In the genomic region with DNA sequence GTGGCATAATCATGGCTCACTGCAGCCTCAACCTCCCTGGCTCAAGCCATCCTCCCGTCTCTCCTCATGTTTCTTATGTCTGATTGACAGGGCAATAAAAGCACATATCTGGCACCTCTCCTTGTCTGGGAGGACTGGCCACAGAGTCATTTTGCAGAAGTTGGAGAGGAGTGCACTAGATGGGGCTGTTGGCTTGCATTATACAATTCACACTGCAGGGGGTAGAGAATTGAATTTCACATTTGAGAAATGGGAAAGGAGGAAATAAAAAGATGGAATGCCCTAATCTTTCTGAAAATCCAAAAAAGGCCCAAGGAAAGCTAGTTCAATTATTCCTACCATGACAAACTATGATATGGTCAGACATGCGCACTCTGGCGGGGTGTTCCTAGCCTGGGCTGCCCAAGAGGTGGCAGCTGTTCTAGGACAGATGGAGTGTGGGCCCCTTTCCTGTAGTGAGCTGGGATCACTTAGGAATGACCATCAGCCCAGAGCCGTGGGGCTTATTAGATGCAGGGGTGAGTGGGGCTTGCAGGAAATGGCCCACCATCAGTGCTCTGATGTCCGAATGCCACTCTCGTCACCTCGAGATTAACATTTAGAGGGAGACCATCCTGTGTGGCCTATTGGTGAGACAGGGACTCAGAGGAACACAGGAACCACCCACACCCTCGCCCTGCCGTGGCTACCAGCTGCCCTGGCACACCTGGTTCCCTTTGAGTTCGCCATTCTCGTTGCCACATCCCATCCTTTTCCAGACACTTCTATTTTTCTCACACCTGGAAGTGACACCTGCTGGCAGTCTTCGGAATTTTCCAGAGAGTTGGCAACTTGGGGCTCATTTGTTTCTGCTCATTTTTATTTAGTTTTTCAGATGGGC, we compare ENCODE assay signal across 8 cellular contexts. TPM values are rescaled to one million over a fixed set of nuclear protein-coding genes. Genes with fewer than 3 reads are reported as not detected.
A peak's percentile ranks its signal among the peaks of the same experiment; 100 is the strongest.
DNase-seq lines count a peak whose midpoint lies in the region; ATAC-seq and TF ChIP-seq lines count a peak whose summit lies in the region.

No MANE protein-coding gene starts in this region.

- H2AFZ ChIP-seq in PC-3 (ENCODE audit: low read length): 0 out of 2 replicates have a peak overlapping the region, but pooled peaks have one; percentile 42
- no peak overlapping the region for H2AFZ ChIP-seq in fibroblast of lung (ENCODE audit: low read length)
- no peak overlapping the region for H2AFZ ChIP-seq in parathyroid adenoma

- POLR2A ChIA-PET in PC-3 (lab: Charles Lee; ENCODE audit: unreplicated experiment): no interaction called here

- H3K9me3 ChIP-seq in PC-3 (ENCODE audit: low read length) (no peaks in the 10 kb centered on the region), fibroblast of lung (ENCODE audit: control insufficient read depth, insufficient read depth, low read depth, low read length) (no peaks in the 10 kb centered on the region), parathyroid adenoma (ENCODE audit: control insufficient read depth, low read length) (no peaks in the 10 kb centered on the region)
- H3K9me3 ChIP-seq in effector memory CD4-positive, alpha-beta T cell (ENCODE audit: control insufficient read depth, low read length): no peaks in the 10 kb centered on the region

- H4K20me1 ChIP-seq in PC-3 (ENCODE audit: low read length): no peaks in the 10 kb centered on the region
- no peaks in the 10 kb centered on the region for H4K20me1 ChIP-seq in fibroblast of lung (ENCODE audit: control insufficient read depth, extremely low read depth, insufficient read depth, low read length)

- TF ChIP-seq POLR2A in lower leg skin (IDR thresholded peaks at IDR 0.05): no peak

- DNase-seq in DMS53 (lab: John Stamatoyannopoulos, UW) (peak; percentile 65), HL-60 (ENCODE audit: low read depth in 1 of 2, low spot score in 1 of 2) (peak in 1 of 2 experiments; percentile 70), PC-3 (peak; percentile 69), fibroblast of lung (ENCODE audit: low read depth in 2 of 2) (peak; percentile 36 to 52), lower leg skin (ENCODE audit: low spot score in 2 of 2) (no peak), T-helper 2 cell (no peak)
- no peak for DNase-seq in effector memory CD4-positive, alpha-beta T cell

- no peak overlapping the region for H3K4me2 ChIP-seq in PC-3 (ENCODE audit: low read length)
- H3K4me2 ChIP-seq in fibroblast of lung (ENCODE audit: extremely low read depth, insufficient read depth, low read length): no peak overlapping the region
- no peak overlapping the region for H3K4me2 ChIP-seq in parathyroid adenoma (ENCODE audit: low read length)

- H3K79me2 ChIP-seq in PC-3 (ENCODE audit: low read length): no peaks in the 10 kb centered on the region
- H3K79me2 ChIP-seq in fibroblast of lung (ENCODE audit: control insufficient read depth, insufficient read depth, low read length): no peaks in the 10 kb centered on the region
- no peaks in the 10 kb centered on the region for H3K79me2 ChIP-seq in parathyroid adenoma

- peak; percentile 33 for TF ChIP-seq CTCF in HL-60 (IDR thresholded peaks at IDR 0.05; ENCODE audit: insufficient read depth, low read length)
- TF ChIP-seq CTCF in PC-3 (conservative IDR thresholded peaks at IDR 0.05; ENCODE audit: low read depth, low read length): peak; percentile 59
- TF ChIP-seq CTCF in fibroblast of lung (conservative IDR thresholded peaks at IDR 0.05 in 1 of 2, IDR thresholded peaks at IDR 0.05 in 1 of 2; ENCODE audit: low read depth in 1 of 2, low read length in 2 of 2): peak in 1 of 2 donors; percentile 45
- peak; percentile 23 for TF ChIP-seq CTCF in parathyroid adenoma (IDR thresholded peaks at IDR 0.05)
- no peak for TF ChIP-seq CTCF in lower leg skin (IDR thresholded peaks at IDR 0.05)

- intact Hi-C loops in PC-3 (cut with micrococcal nuclease): no loop called here
- intact Hi-C loops in lower leg skin (cut with DNase I; ENCODE audit: low total_unique reads): no loop called here

- H3K36me3 ChIP-seq in PC-3 (ENCODE audit: low read depth, low read length) (no peaks in the 10 kb centered on the region), fibroblast of lung (ENCODE audit: control insufficient read depth, insufficient read depth, low read length) (no peaks in the 10 kb centered on the region), parathyroid adenoma (ENCODE audit: control insufficient read depth, insufficient read depth, low read length) (no peaks in the 10 kb centered on the region)
- H3K36me3 ChIP-seq in effector memory CD4-positive, alpha-beta T cell (ENCODE audit: control insufficient read depth, insufficient read depth, low read length): no peaks in the 10 kb centered on the region

- no peaks in the 10 kb centered on the region for H3F3A ChIP-seq in PC-3 (ENCODE audit: low read length, unreplicated experiment)

- H3K27me3 ChIP-seq in HL-60 (ENCODE audit: insufficient read depth, poor library complexity, severe bottlenecking) (no peaks in the 10 kb centered on the region), PC-3 (ENCODE audit: low read length) (no peaks in the 10 kb centered on the region), fibroblast of lung (ENCODE audit: control insufficient read depth, insufficient read depth, low read length) (no peaks in the 10 kb centered on the region), parathyroid adenoma (ENCODE audit: control insufficient read depth, insufficient read depth, low read length) (no peaks in the 10 kb centered on the region)
- H3K27me3 ChIP-seq in effector memory CD4-positive, alpha-beta T cell (replicated peaks; ENCODE audit: control insufficient read depth, insufficient read depth, low read length, poor library complexity, severe bottlenecking): no peaks in the 10 kb centered on the region

- H3K9me2 ChIP-seq in PC-3 (replicated peaks; ENCODE audit: low read length): no peaks in the 10 kb centered on the region

- CTCF ChIA-PET in PC-3 (lab: Charles Lee): interaction anchor here (0.5 kb wide), 1 partner anchor 13 kb away, joined by 3 read pairs; no protein-coding TSS in a partner anchor

- peaks cover 30% of the 10 kb centered on the region for H3K4me1 ChIP-seq in PC-3 (ENCODE audit: insufficient read depth, low read length)
- H3K4me1 ChIP-seq in fibroblast of lung (ENCODE audit: control insufficient read depth, extremely low read depth, insufficient read depth, low read length): no peaks in the 10 kb centered on the region
- no peaks in the 10 kb centered on the region for H3K4me1 ChIP-seq in parathyroid adenoma
- no peaks in the 10 kb centered on the region for H3K4me1 ChIP-seq in effector memory CD4-positive, alpha-beta T cell (ENCODE audit: control insufficient read depth, insufficient read depth, low read length, poor library complexity, severe bottlenecking)

- no peak overlapping the region for H3K9ac ChIP-seq in PC-3 (ENCODE audit: low read length)
- H3K9ac ChIP-seq in fibroblast of lung (ENCODE audit: insufficient read depth, low read length): no peak overlapping the region
- no peak overlapping the region for H3K9ac ChIP-seq in parathyroid adenoma

- H3K4me3 ChIP-seq in HL-60 (replicated peaks; ENCODE audit: insufficient read depth, low read length) (no peak overlapping the region), PC-3 (ENCODE audit: low read length) (no peak overlapping the region), fibroblast of lung (replicated peaks in 1 of 4; ENCODE audit: control extremely low read depth in 1 of 4, insufficient read depth in 1 of 4, low read depth in 3 of 4, low read length in 4 of 4) (no peak overlapping the region), parathyroid adenoma (ENCODE audit: low read depth, low read length) (no peak overlapping the region), lower leg skin (ENCODE audit: low read depth, poor library complexity, severe bottlenecking) (no peak overlapping the region)
- no peak overlapping the region for H3K4me3 ChIP-seq in effector memory CD4-positive, alpha-beta T cell (ENCODE audit: insufficient read depth, low read depth, low read length, poor library complexity, severe bottlenecking)

- H3K27ac ChIP-seq in HL-60 (replicated peaks) (no peak overlapping the region), PC-3 (ENCODE audit: low read length) (no peak overlapping the region), fibroblast of lung (ENCODE audit: insufficient read depth, low read length) (no peak overlapping the region), parathyroid adenoma (no peak overlapping the region)
- H3K27ac ChIP-seq in effector memory CD4-positive, alpha-beta T cell (ENCODE audit: insufficient read depth, low read length, poor library complexity, severe bottlenecking): no peak overlapping the region

- no TSS peak for BruUV-seq in PC-3 (replicated peaks; lab: Mats Ljungman, UMichigan)

- WGBS in lower leg skin, 2 donors: 55 to 60% methylated on average over 12 of the region's 12 CpGs

- ATAC-seq in PC-3: peak; percentile 78

RNA-seq across cellular contexts. Expression of a gene that starts 21.8 kb away (rescaled TPM):
- total RNA-seq in PC-3 (2014; rRNA removed): 2.2 and 3.4 TPM in 2 replicates
- total RNA-seq in fibroblast of lung: not detected in 2 replicates
- polyA plus RNA-seq in fibroblast of lung: not detected in 2 replicates
- polyA plus RNA-seq in fibroblast of lung (2012): not detected in 2 replicates
- not detected in 2 replicates for polyA minus RNA-seq in fibroblast of lung (ENCODE audit: low replicate concordance)
- 10 to 100 TPM in 1 of 4 donors, 1 to 10 TPM in 3; 1.4 to 72.3 (median 4.7) TPM for total RNA-seq in lower leg skin

Comparison
In these comparisons a context has a peak if more than half of its experiments do, and no peak if none do; other contexts are left out.
1. DNase-seq: peak in DMS53 (single experiment), PC-3 (single experiment) and fibroblast of lung (2 of 2); none in lower leg skin (0 of 2), T-helper 2 cell (0 of 5) and effector memory CD4-positive, alpha-beta T cell (0 of 3).
2. CTCF ChIP-seq: peak in HL-60 (single experiment), PC-3 (single experiment) and parathyroid adenoma (single experiment); none in lower leg skin (0 of 3).